In genomic region chr2:196287977-196288538, GRCh38 we compare ENCODE assay signal across 22 cellular contexts.
A peak's percentile ranks its signal among the peaks of the same experiment; 100 is the strongest.
DNase-seq lines count a peak whose midpoint lies in the region; ATAC-seq and TF ChIP-seq lines count a peak whose summit lies in the region.
"Had no signal": no experiment of that assay in that cellular context is flagged by ENCODE, and none has a peak within 500 bp of the region (broad histone marks: within the 10 kb centered on the region; RNA-seq: fewer than 3 reads in every experiment).

No MANE protein-coding gene starts in this region.

- H3K4me1 ChIP-seq in CD4-positive, CD25-positive, alpha-beta regulatory T cell (ENCODE audit: control insufficient read depth, insufficient read depth, low read length, poor library complexity, severe bottlenecking) = peaks cover 51% of the 10 kb centered on the region
- peaks cover 49% of the 10 kb centered on the region for H3K4me1 ChIP-seq in CD4-positive, alpha-beta memory T cell (ENCODE audit: insufficient read depth, low read length)
- peaks cover 48% of the 10 kb centered on the region for H3K4me1 ChIP-seq in OCI-LY3 (ENCODE audit: low read length)
- H3K4me1 ChIP-seq in body of pancreas = no peaks in the 10 kb centered on the region
- H3K4me1 ChIP-seq: neural progenitor cell had no signal

- H3K4me1 Mint-ChIP-seq in CD4-positive, CD25-positive, alpha-beta regulatory T cell = peaks cover 30 to 90% (median 71%) of the 10 kb centered on the region in 4 donors
- H3K4me1 Mint-ChIP-seq in CD4-positive, alpha-beta memory T cell = peaks cover 25 to 78% (median 56%) of the 10 kb centered on the region in 4 donors
- H3K4me1 Mint-ChIP-seq in activated naive CD8-positive, alpha-beta T cell treated with anti-CD3 and anti-CD28 coated beads, Interleukin-2, amount 10 ng/mL, durations not matched to agents 7 days and 5 days = peaks cover 47% of the 10 kb centered on the region
- H3K4me1 Mint-ChIP-seq: H9 had no signal

- no peaks in the 10 kb centered on the region for H3K79me2 ChIP-seq in OCI-LY3 (ENCODE audit: low read length)

- no peaks in the 10 kb centered on the region for H3K9me3 ChIP-seq in CD4-positive, CD25-positive, alpha-beta regulatory T cell (ENCODE audit: control insufficient read depth in 2 of 2, low read length in 2 of 2)
- no peaks in the 10 kb centered on the region for H3K9me3 ChIP-seq in CD4-positive, alpha-beta memory T cell (ENCODE audit: control insufficient read depth in 1 of 2, low read length in 2 of 2)
- H3K9me3 ChIP-seq in OCI-LY3 (ENCODE audit: insufficient read depth, low read length) (no peaks in the 10 kb centered on the region), body of pancreas (no peaks in the 10 kb centered on the region)
- H3K9me3 ChIP-seq: sigmoid colon, transverse colon had no signal

- peaks cover 0 to 1% (median 0%) of the 10 kb centered on the region in 7 donors for H3K9me3 Mint-ChIP-seq in CD4-positive, CD25-positive, alpha-beta regulatory T cell
- H3K9me3 Mint-ChIP-seq in CD4-positive, alpha-beta memory T cell = no peaks in the 10 kb centered on the region
- H3K9me3 Mint-ChIP-seq in activated naive CD8-positive, alpha-beta T cell treated with anti-CD3 and anti-CD28 coated beads, Interleukin-2, amount 10 ng/mL, durations not matched to agents 7 days and 5 days = no peaks in the 10 kb centered on the region
- H3K9me3 Mint-ChIP-seq: H9, neural progenitor cell had no signal

- WGBS in body of pancreas, 2 donors = 49 to 67% methylated on average over 5 of the region's 5 CpGs

- no peaks in the 10 kb centered on the region for H3K36me3 ChIP-seq in CD4-positive, CD25-positive, alpha-beta regulatory T cell (ENCODE audit: control insufficient read depth, insufficient read depth, low read length)
- no peaks in the 10 kb centered on the region for H3K36me3 ChIP-seq in CD4-positive, alpha-beta memory T cell (ENCODE audit: insufficient read depth, low read length)
- no peaks in the 10 kb centered on the region for H3K36me3 ChIP-seq in OCI-LY3 (replicated peaks; ENCODE audit: low read depth, low read length)
- H3K36me3 ChIP-seq in body of pancreas (replicated peaks in 1 of 2; ENCODE audit: insufficient read depth in 1 of 2, low read depth in 2 of 2) = no peaks in the 10 kb centered on the region
- H3K36me3 ChIP-seq: neural progenitor cell, sigmoid colon, transverse colon had no signal

- intact Hi-C loops in CD4-positive, alpha-beta memory T cell (cut with micrococcal nuclease) = loop anchor here (5.0 kb wide), 1 partner anchor 221 kb away; the partner anchor contains the start of gene DNAH7
- intact Hi-C loops in left ventricle myocardium superior (cut with micrococcal nuclease) = no loop called here
- intact Hi-C loops in body of pancreas (cut with DNase I) = no loop called here

- TF ChIP-seq POLR2A in body of pancreas (IDR thresholded peaks at IDR 0.05) = no peak

- peak in 1 of 2 donors; percentile 7 for ATAC-seq in CD4-positive, CD25-positive, alpha-beta regulatory T cell (ENCODE audit: low read depth in 2 of 2)
- peak; percentile 28 for ATAC-seq in activated naive CD8-positive, alpha-beta T cell treated with anti-CD3 and anti-CD28 coated beads, Interleukin-2, amount 10 ng/mL, durations not matched to agents 7 days and 5 days (ENCODE audit: low read depth)
- ATAC-seq in left ventricle myocardium superior (no peak), body of pancreas (no peak)

- H3K27me3 Mint-ChIP-seq in CD4-positive, CD25-positive, alpha-beta regulatory T cell = peaks cover 4% of the 10 kb centered on the region
- H3K27me3 Mint-ChIP-seq in CD4-positive, alpha-beta memory T cell = no peaks in the 10 kb centered on the region
- H3K27me3 Mint-ChIP-seq in activated naive CD8-positive, alpha-beta T cell treated with anti-CD3 and anti-CD28 coated beads, Interleukin-2, amount 10 ng/mL, durations not matched to agents 7 days and 5 days = peaks cover 2% of the 10 kb centered on the region

- no peak overlapping the region for H2AFZ ChIP-seq in OCI-LY3 (ENCODE audit: low read depth, low read length)
- H2AFZ ChIP-seq: neural progenitor cell had no signal

- peak overlapping the region; percentile 61 for H3K4me3 ChIP-seq in CD4-positive, CD25-positive, alpha-beta regulatory T cell (ENCODE audit: low read depth, low read length)
- H3K4me3 ChIP-seq in CD4-positive, alpha-beta memory T cell (ENCODE audit: low read length in 2 of 2) = no peak overlapping the region
- H3K4me3 ChIP-seq in OCI-LY3 (ENCODE audit: low read length) (no peak overlapping the region), body of pancreas (no peak overlapping the region)
- H3K4me3 ChIP-seq: lung, neural progenitor cell, sigmoid colon, transverse colon had no signal

- CTCF ChIA-PET in CD4-positive, alpha-beta memory T cell (lab: Charles Lee; ENCODE audit: partially characterized antibody) = interaction anchor here (2.7 kb wide), 1 partner anchor 221 kb away, joined by 11 read pairs; the partner anchor contains the start of gene DNAH7

- H3K27ac ChIP-seq in CD4-positive, CD25-positive, alpha-beta regulatory T cell (ENCODE audit: insufficient read depth, low read length, poor library complexity, severe bottlenecking) = no peak overlapping the region
- H3K27ac ChIP-seq in CD4-positive, alpha-beta memory T cell (ENCODE audit: low read depth, low read length) = no peak overlapping the region
- H3K27ac ChIP-seq in OCI-LY3 (ENCODE audit: low read length) (no peak overlapping the region), body of pancreas (no peak overlapping the region)
- H3K27ac ChIP-seq: neural progenitor cell, sigmoid colon, transverse colon had no signal

- H3K4me2 ChIP-seq in OCI-LY3 (ENCODE audit: low read length) = peak overlapping the region; percentile 32
- H3K4me2 ChIP-seq: neural progenitor cell had no signal

- peak in 1 of 3 donors; percentile 52 for DNase-seq in CD4-positive, CD25-positive, alpha-beta regulatory T cell
- DNase-seq in CD4-positive, alpha-beta memory T cell = no peak
- DNase-seq in activated naive CD8-positive, alpha-beta T cell treated with anti-CD3 and anti-CD28 coated beads, Interleukin-2, amount 10 ng/mL, durations not matched to agents 7 days and 5 days = no peak
- DNase-seq in left ventricle myocardium superior (no peak), NCI-H146 (lab: John Stamatoyannopoulos, UW) (no peak), body of pancreas (no peak)
- DNase-seq: activated CD4-positive, alpha-beta T cell treated with anti-CD3 and anti-CD28 coated beads, Interleukin-2, amount 50 U/mL, for 1 hour; activated T-cell treated with anti-CD3 and anti-CD28 coated beads for 4 hours; GDM1; H9; Karpas-422; kidney glomerular epithelial cell; NCI-H1436 treated with DMSO at 0.1 percent for 48 hours; NCI-H2171; NCI-H524; sigmoid colon; transverse colon had no signal

- peak overlapping the region; percentile 62 to 82 (median 72) for H3K4me3 Mint-ChIP-seq in CD4-positive, CD25-positive, alpha-beta regulatory T cell
- peak overlapping the region; percentile 3 to 80 (median 64) for H3K4me3 Mint-ChIP-seq in CD4-positive, alpha-beta memory T cell
- peak overlapping the region; percentile 71 for H3K4me3 Mint-ChIP-seq in activated naive CD8-positive, alpha-beta T cell treated with anti-CD3 and anti-CD28 coated beads, Interleukin-2, amount 10 ng/mL, durations not matched to agents 7 days and 5 days
- H3K4me3 Mint-ChIP-seq: brain; H9; neural progenitor cell; T-helper 1 cell treated with Interleukin-12 subunit alpha and Interleukin-12 subunit beta and Interleukin-4 antibody, amounts not matched to agents 30 μg/mL and 1 μg/mL, for 36 hours had no signal

- H3K27ac Mint-ChIP-seq in CD4-positive, CD25-positive, alpha-beta regulatory T cell = peak overlapping the region in 2 of 3 donors; percentile 68 to 72
- H3K27ac Mint-ChIP-seq in CD4-positive, alpha-beta memory T cell = peak overlapping the region in 4 of 7 donors; percentile 12 to 76 (median 56)
- H3K27ac Mint-ChIP-seq in activated naive CD8-positive, alpha-beta T cell treated with anti-CD3 and anti-CD28 coated beads, Interleukin-2, amount 10 ng/mL, durations not matched to agents 7 days and 5 days = peak overlapping the region; percentile 74
- H3K27ac Mint-ChIP-seq: brain; H9; neural progenitor cell; T-helper 1 cell treated with Interleukin-12 subunit alpha and Interleukin-12 subunit beta and Interleukin-4 antibody, amounts not matched to agents 30 μg/mL and 1 μg/mL, for 36 hours had no signal

- H3K9ac ChIP-seq in OCI-LY3 (ENCODE audit: low read length) = no peak overlapping the region
- H3K9ac ChIP-seq: neural progenitor cell had no signal

- POLR2A ChIA-PET in CD4-positive, alpha-beta memory T cell (lab: Charles Lee; ENCODE audit: partially characterized antibody) = no interaction called here
- POLR2A ChIA-PET in activated naive CD8-positive, alpha-beta T cell treated with anti-CD3 and anti-CD28 coated beads, Interleukin-2, amount 10 ng/mL, durations not matched to agents 7 days and 5 days (lab: Charles Lee) = no interaction called here

- H3K27me3 ChIP-seq in CD4-positive, CD25-positive, alpha-beta regulatory T cell (ENCODE audit: control insufficient read depth, insufficient read depth, low read length) = no peaks in the 10 kb centered on the region
- no peaks in the 10 kb centered on the region for H3K27me3 ChIP-seq in CD4-positive, alpha-beta memory T cell (ENCODE audit: insufficient read depth, low read length)
- H3K27me3 ChIP-seq in OCI-LY3 (ENCODE audit: low read depth, low read length) (no peaks in the 10 kb centered on the region), body of pancreas (no peaks in the 10 kb centered on the region)
- H3K27me3 ChIP-seq: neural progenitor cell, sigmoid colon, transverse colon had no signal

- no peak for TF ChIP-seq CTCF in OCI-LY3 (IDR thresholded peaks at IDR 0.05; ENCODE audit: low read depth, low read length)
- TF ChIP-seq CTCF in body of pancreas (IDR thresholded peaks at IDR 0.05) = no peak

- H4K20me1 ChIP-seq in OCI-LY3 (ENCODE audit: insufficient read depth, low read length) = no peaks in the 10 kb centered on the region

- H3K36me3 Mint-ChIP-seq in CD4-positive, CD25-positive, alpha-beta regulatory T cell = no peaks in the 10 kb centered on the region
- H3K36me3 Mint-ChIP-seq in CD4-positive, alpha-beta memory T cell = no peaks in the 10 kb centered on the region
- H3K36me3 Mint-ChIP-seq in activated naive CD8-positive, alpha-beta T cell treated with anti-CD3 and anti-CD28 coated beads, Interleukin-2, amount 10 ng/mL, durations not matched to agents 7 days and 5 days = peaks cover 8% of the 10 kb centered on the region
